1 cellular context compared by ENCODE assay signal in the genomic region with DNA sequence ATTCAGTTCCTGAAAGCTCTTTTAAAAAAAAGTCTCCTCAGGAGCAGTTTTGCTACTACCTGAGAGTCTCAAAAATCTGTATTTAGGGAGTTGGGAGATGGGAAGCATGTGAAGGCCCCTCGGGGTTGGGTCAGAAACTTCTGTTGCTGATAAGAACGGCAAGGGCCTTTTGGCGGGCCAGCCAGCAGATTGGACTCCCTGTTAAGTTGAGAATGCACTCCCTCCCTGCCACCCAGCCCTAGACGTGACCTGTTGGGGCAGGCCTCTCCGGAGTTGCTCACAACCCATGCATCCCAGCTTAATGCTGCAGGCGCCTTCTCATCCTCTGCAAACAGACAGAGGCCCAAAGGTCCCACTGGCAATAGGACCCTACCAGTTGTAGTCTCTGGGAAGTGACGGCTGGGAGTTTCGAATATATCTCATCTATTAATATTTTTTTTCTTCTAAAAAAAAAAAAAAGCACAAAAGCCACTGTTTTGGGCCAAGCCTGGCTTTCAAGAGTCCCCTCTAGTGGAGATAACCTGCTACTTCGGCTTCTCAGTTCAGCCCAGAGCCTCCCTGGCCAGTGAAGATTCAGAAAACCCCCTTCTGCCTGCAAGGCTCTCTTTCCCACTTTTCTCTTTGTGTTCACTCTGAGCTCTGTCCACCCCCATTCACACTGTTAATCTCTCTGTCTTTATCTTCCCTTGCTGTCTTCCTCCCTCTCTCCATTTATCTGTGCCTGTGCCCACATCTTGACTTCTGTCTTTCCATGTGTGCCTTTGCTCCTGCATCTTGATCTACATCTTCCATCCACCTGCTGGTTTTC.
TF ChIP-seq lines count a peak whose summit lies in the region.

No MANE protein-coding gene starts in this region.

TF ChIP-seq in K562, 482 proteins besides CTCF, POLR2A, EP300 and RAD21 (continued from another document and continues in another):
- no peak for TF ChIP-seq ZNF699 (CRISPR knock-in tag; IDR thresholded peaks at IDR 0.05; ENCODE audit: insufficient replicate concordance)
- TF ChIP-seq, protein P1, sequence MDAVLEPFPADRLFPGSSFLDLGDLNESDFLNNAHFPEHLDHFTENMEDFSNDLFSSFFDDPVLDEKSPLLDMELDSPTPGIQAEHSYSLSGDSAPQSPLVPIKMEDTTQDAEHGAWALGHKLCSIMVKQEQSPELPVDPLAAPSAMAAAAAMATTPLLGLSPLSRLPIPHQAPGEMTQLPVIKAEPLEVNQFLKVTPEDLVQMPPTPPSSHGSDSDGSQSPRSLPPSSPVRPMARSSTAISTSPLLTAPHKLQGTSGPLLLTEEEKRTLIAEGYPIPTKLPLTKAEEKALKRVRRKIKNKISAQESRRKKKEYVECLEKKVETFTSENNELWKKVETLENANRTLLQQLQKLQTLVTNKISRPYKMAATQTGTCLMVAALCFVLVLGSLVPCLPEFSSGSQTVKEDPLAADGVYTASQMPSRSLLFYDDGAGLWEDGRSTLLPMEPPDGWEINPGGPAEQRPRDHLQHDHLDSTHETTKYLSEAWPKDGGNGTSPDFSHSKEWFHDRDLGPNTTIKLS (IDR thresholded peaks at IDR 0.05; ENCODE audit: borderline replicate concordance, low read depth): no peak
- TF ChIP-seq RBBP5 (IDR thresholded peaks at IDR 0.05; ENCODE audit: borderline replicate concordance, insufficient read depth, low read length, poor library complexity, severe bottlenecking): peak; percentile 39
- peak; percentile 60 for TF ChIP-seq CBFA2T3 (IDR thresholded peaks at IDR 0.05)
- TF ChIP-seq ARID1B (IDR thresholded peaks at IDR 0.05): peak; percentile 36; the same call in 1 of the 2 replicates
- 0 out of 2 replicates have a peak, but pooled peaks have one; percentile 15 for TF ChIP-seq RB1 (IDR thresholded peaks at IDR 0.05; ENCODE audit: low read depth)
- peak; percentile 37; the same call in 1 of the 2 replicates for TF ChIP-seq CTBP1 (IDR thresholded peaks at IDR 0.05; ENCODE audit: borderline replicate concordance)
- TF ChIP-seq, protein P2, sequence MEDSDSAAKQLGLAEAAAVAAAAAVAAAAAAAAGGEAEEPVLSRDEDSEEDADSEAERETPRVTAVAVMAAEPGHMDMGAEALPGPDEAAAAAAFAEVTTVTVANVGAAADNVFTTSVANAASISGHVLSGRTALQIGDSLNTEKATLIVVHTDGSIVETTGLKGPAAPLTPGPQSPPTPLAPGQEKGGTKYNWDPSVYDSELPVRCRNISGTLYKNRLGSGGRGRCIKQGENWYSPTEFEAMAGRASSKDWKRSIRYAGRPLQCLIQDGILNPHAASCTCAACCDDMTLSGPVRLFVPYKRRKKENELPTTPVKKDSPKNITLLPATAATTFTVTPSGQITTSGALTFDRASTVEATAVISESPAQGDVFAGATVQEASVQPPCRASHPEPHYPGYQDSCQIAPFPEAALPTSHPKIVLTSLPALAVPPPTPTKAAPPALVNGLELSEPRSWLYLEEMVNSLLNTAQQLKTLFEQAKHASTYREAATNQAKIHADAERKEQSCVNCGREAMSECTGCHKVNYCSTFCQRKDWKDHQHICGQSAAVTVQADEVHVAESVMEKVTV (CRISPR knock-in tag; IDR thresholded peaks at IDR 0.05): peak; percentile 41; the same call in 1 of the 2 replicates
- 0 out of 2 replicates have a peak, but pooled peaks have one; percentile 30 for TF ChIP-seq GATAD2A (IDR thresholded peaks at IDR 0.05)
- 0 out of 2 replicates have a peak, but pooled peaks have one; percentile 27 for TF ChIP-seq HNRNPL (IDR thresholded peaks at IDR 0.05; ENCODE audit: low read depth, low read length)
- TF ChIP-seq, protein P3, sequence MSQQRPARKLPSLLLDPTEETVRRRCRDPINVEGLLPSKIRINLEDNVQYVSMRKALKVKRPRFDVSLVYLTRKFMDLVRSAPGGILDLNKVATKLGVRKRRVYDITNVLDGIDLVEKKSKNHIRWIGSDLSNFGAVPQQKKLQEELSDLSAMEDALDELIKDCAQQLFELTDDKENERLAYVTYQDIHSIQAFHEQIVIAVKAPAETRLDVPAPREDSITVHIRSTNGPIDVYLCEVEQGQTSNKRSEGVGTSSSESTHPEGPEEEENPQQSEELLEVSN (IDR thresholded peaks at IDR 0.05; ENCODE audit: borderline replicate concordance in 1 of 2, extremely low read depth in 1 of 2, insufficient read depth in 1 of 2, insufficient read length in 1 of 2, low read depth in 1 of 2, low read length in 1 of 2, poor library complexity in 1 of 2, severe bottlenecking in 1 of 2): peak in 1 of 2 experiments; percentile 32
- no peak for TF ChIP-seq ZNF324 (CRISPR knock-in tag; IDR thresholded peaks at IDR 0.05)
- TF ChIP-seq, protein P4, sequence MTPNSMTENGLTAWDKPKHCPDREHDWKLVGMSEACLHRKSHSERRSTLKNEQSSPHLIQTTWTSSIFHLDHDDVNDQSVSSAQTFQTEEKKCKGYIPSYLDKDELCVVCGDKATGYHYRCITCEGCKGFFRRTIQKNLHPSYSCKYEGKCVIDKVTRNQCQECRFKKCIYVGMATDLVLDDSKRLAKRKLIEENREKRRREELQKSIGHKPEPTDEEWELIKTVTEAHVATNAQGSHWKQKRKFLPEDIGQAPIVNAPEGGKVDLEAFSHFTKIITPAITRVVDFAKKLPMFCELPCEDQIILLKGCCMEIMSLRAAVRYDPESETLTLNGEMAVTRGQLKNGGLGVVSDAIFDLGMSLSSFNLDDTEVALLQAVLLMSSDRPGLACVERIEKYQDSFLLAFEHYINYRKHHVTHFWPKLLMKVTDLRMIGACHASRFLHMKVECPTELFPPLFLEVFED (CRISPR knock-in tag; conservative IDR thresholded peaks at IDR 0.05): 0 out of 2 replicates have a peak, but pooled peaks have one; percentile 59
- 0 out of 2 replicates have a peak, but pooled peaks have one; percentile 14 for TF ChIP-seq DPF2 (IDR thresholded peaks at IDR 0.05)
- TF ChIP-seq FOSL1 (tag; conservative IDR thresholded peaks at IDR 0.05): peak; percentile 34; the same call in 1 of the 2 replicates
- TF ChIP-seq HDAC1 (IDR thresholded peaks at IDR 0.05): peak in 1 of 2 experiments; percentile 54; a peak in 2 of 4 replicates
- TF ChIP-seq, protein P5, sequence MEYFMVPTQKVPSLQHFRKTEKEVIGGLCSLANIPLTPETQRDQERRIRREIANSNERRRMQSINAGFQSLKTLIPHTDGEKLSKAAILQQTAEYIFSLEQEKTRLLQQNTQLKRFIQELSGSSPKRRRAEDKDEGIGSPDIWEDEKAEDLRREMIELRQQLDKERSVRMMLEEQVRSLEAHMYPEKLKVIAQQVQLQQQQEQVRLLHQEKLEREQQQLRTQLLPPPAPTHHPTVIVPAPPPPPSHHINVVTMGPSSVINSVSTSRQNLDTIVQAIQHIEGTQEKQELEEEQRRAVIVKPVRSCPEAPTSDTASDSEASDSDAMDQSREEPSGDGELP (CRISPR knock-in tag; IDR thresholded peaks at IDR 0.05; ENCODE audit: borderline replicate concordance): no peak
- TF ChIP-seq SP2 (IDR thresholded peaks at IDR 0.05; ENCODE audit: extremely low read depth, low read depth, low read length, poor library complexity, severe bottlenecking): no peak
- TF ChIP-seq KAT2B (IDR thresholded peaks at IDR 0.05; ENCODE audit: low read depth, low read length): peak; percentile 22
- peak; percentile 33; the same call in 1 of the 2 replicates for TF ChIP-seq KLF16 (IDR thresholded peaks at IDR 0.05)
- 0 out of 2 replicates have a peak, but pooled peaks have one; percentile 7 for TF ChIP-seq EGR1 (conservative IDR thresholded peaks at IDR 0.05)
- TF ChIP-seq MTA2 (IDR thresholded peaks at IDR 0.05; ENCODE audit: low read depth): 0 out of 2 replicates have a peak, but pooled peaks have one; percentile 8
- peak; percentile 50; the same call in 1 of the 2 replicates for TF ChIP-seq CXXC5 (CRISPR knock-in tag; IDR thresholded peaks at IDR 0.05)
- peak in 1 of 2 experiments; percentile 46; a peak in 1 of 4 replicates for TF ChIP-seq RCOR1 (IDR thresholded peaks at IDR 0.05; ENCODE audit: borderline replicate concordance in 1 of 2, low read depth in 2 of 2, low read length in 2 of 2)
- no peak for TF ChIP-seq C11orf30 (IDR thresholded peaks at IDR 0.05; ENCODE audit: low read depth)
- peak; percentile 43 to 54 for TF ChIP-seq NRF1 (conservative IDR thresholded peaks at IDR 0.05 in 1 of 2, IDR thresholded peaks at IDR 0.05 in 1 of 2)
- TF ChIP-seq NR2C2 (CRISPR knock-in tag; IDR thresholded peaks at IDR 0.05): no peak
- TF ChIP-seq NR2C2 (tag; IDR thresholded peaks at IDR 0.05): peak; percentile 23; the same call in 1 of the 2 replicates
- 0 out of 2 replicates have a peak, but pooled peaks have one; percentile 7 for TF ChIP-seq JUND (IDR thresholded peaks at IDR 0.05; ENCODE audit: borderline replicate concordance, low read depth, low read length)
- TF ChIP-seq JUND (tag; IDR thresholded peaks at IDR 0.05; ENCODE audit: borderline replicate concordance, low read depth, low read length): no peak
- TF ChIP-seq, protein P6, sequence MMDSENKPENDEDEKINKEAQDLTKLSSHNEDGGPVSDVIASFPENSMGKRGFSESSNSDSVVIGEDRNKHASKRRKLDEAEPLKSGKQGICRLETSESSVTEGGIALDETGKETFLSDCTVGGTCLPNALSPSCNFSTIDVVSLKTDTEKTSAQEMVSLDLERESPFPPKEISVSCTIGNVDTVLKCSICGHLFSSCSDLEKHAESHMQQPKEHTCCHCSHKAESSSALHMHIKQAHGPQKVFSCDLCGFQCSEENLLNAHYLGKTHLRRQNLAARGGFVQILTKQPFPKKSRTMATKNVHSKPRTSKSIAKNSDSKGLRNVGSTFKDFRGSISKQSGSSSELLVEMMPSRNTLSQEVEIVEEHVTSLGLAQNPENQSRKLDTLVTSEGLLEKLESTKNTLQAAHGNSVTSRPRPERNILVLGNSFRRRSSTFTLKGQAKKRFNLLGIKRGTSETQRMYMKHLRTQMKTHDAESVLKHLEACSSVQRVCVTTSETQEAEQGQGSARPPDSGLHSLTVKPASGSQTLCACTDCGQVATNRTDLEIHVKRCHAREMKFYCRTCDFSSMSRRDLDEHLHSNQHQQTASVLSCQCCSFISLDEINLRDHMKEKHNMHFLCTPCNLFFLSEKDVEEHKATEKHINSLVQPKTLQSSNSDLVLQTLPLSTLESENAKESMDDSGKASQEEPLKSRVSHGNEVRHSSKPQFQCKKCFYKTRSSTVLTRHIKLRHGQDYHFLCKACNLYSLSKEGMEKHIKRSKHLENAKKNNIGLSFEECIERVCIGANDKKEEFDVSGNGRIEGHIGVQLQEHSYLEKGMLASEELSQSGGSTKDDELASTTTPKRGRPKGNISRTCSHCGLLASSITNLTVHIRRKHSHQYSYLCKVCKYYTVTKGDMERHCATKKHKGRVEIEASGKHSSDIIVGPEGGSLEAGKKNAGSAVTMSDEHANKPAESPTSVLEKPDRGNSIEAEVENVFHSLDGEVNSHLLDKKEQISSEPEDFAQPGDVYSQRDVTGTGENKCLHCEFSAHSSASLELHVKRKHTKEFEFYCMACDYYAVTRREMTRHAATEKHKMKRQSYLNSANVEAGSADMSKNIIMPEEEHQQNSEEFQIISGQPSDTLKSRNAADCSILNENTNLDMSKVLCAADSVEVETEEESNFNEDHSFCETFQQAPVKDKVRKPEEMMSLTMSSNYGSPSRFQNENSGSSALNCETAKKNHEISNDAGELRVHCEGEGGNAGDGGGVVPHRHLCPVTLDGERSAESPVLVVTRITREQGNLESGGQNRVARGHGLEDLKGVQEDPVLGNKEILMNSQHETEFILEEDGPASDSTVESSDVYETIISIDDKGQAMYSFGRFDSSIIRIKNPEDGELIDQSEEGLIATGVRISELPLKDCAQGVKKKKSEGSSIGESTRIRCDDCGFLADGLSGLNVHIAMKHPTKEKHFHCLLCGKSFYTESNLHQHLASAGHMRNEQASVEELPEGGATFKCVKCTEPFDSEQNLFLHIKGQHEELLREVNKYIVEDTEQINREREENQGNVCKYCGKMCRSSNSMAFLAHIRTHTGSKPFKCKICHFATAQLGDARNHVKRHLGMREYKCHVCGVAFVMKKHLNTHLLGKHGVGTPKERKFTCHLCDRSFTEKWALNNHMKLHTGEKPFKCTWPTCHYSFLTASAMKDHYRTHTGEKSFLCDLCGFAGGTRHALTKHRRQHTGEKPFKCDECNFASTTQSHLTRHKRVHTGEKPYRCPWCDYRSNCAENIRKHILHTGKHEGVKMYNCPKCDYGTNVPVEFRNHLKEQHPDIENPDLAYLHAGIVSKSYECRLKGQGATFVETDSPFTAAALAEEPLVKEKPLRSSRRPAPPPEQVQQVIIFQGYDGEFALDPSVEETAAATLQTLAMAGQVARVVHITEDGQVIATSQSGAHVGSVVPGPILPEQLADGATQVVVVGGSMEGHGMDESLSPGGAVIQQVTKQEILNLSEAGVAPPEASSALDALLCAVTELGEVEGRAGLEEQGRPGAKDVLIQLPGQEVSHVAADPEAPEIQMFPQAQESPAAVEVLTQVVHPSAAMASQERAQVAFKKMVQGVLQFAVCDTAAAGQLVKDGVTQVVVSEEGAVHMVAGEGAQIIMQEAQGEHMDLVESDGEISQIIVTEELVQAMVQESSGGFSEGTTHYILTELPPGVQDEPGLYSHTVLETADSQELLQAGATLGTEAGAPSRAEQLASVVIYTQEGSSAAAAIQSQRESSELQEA (IDR thresholded peaks at IDR 0.05; ENCODE audit: low read depth): no peak
- 0 out of 2 replicates have a peak, but pooled peaks have one; percentile 36 for TF ChIP-seq ZEB2 (IDR thresholded peaks at IDR 0.05)
- TF ChIP-seq SMC3 (conservative IDR thresholded peaks at IDR 0.05; ENCODE audit: insufficient read depth, low read depth, low read length): 0 out of 2 replicates have a peak, but pooled peaks have one; percentile 45
- no peak for TF ChIP-seq TFAM (CRISPR knock-in tag; conservative IDR thresholded peaks at IDR 0.05)
- TF ChIP-seq SMAD4 (CRISPR knock-in tag; conservative IDR thresholded peaks at IDR 0.05): 0 out of 2 replicates have a peak, but pooled peaks have one; percentile 55
- TF ChIP-seq, protein P7, sequence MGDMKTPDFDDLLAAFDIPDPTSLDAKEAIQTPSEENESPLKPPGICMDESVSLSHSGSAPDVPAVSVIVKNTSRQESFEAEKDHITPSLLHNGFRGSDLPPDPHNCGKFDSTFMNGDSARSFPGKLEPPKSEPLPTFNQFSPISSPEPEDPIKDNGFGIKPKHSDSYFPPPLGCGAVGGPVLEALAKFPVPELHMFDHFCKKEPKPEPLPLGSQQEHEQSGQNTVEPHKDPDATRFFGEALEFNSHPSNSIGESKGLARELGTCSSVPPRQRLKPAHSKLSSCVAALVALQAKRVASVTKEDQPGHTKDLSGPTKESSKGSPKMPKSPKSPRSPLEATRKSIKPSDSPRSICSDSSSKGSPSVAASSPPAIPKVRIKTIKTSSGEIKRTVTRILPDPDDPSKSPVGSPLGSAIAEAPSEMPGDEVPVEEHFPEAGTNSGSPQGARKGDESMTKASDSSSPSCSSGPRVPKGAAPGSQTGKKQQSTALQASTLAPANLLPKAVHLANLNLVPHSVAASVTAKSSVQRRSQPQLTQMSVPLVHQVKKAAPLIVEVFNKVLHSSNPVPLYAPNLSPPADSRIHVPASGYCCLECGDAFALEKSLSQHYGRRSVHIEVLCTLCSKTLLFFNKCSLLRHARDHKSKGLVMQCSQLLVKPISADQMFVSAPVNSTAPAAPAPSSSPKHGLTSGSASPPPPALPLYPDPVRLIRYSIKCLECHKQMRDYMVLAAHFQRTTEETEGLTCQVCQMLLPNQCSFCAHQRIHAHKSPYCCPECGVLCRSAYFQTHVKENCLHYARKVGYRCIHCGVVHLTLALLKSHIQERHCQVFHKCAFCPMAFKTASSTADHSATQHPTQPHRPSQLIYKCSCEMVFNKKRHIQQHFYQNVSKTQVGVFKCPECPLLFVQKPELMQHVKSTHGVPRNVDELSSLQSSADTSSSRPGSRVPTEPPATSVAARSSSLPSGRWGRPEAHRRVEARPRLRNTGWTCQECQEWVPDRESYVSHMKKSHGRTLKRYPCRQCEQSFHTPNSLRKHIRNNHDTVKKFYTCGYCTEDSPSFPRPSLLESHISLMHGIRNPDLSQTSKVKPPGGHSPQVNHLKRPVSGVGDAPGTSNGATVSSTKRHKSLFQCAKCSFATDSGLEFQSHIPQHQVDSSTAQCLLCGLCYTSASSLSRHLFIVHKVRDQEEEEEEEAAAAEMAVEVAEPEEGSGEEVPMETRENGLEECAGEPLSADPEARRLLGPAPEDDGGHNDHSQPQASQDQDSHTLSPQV (IDR thresholded peaks at IDR 0.05): peak; percentile 42; the same call in 1 of the 2 replicates
- no peak for TF ChIP-seq FOXJ3 (CRISPR knock-in tag; IDR thresholded peaks at IDR 0.05)
